1 cellular context compared by ENCODE assay signal in genomic region chr18:24426398-24427294, GRCh38.
TF ChIP-seq lines count a peak whose summit lies in the region.

IMPACT (plus strand) TSS chr18:24426670; CDS start chr18:24426757, 87 bp downstream.

TF ChIP-seq in K562, 482 proteins besides CTCF, POLR2A, EP300 and RAD21 (continued from another document and continues in another):
- peak; percentile 72; the same call in 1 of the 2 replicates for TF ChIP-seq CUX1 (CRISPR knock-in tag; IDR thresholded peaks at IDR 0.05)
- peak; percentile 93 for TF ChIP-seq PHF20 (IDR thresholded peaks at IDR 0.05; ENCODE audit: partially characterized antibody)
- no peak for TF ChIP-seq EWSR1 (IDR thresholded peaks at IDR 0.05; ENCODE audit: borderline replicate concordance, low read depth, partially characterized antibody)
- TF ChIP-seq KLF16 (IDR thresholded peaks at IDR 0.05): no peak
- TF ChIP-seq CHCHD3 (CRISPR knock-in tag; IDR thresholded peaks at IDR 0.05): no peak
- TF ChIP-seq SAP30 (IDR thresholded peaks at IDR 0.05; ENCODE audit: borderline replicate concordance, insufficient read depth, low read depth, low read length, poor library complexity, severe bottlenecking): peak; percentile 41
- TF ChIP-seq RUNX1 (IDR thresholded peaks at IDR 0.05; ENCODE audit: low read depth): no peak
- TF ChIP-seq ELF1 (tag; IDR thresholded peaks at IDR 0.05): peak; percentile 68
- TF ChIP-seq HDAC6 (IDR thresholded peaks at IDR 0.05; ENCODE audit: low read depth, low read length): no peak
- TF ChIP-seq GABPB2 (CRISPR knock-in tag; conservative IDR thresholded peaks at IDR 0.05): no peak
- TF ChIP-seq RBM17 (IDR thresholded peaks at IDR 0.05; ENCODE audit: borderline replicate concordance, low read depth, low read length): no peak
- TF ChIP-seq BDP1 (IDR thresholded peaks at IDR 0.05; ENCODE audit: insufficient read depth, insufficient read length): no peak
- TF ChIP-seq MTA2 (IDR thresholded peaks at IDR 0.05; ENCODE audit: low read depth): peak; percentile 59
- TF ChIP-seq CBX8 (IDR thresholded peaks at IDR 0.05; ENCODE audit: borderline replicate concordance, extremely low read depth, low read depth, low read length, poor library complexity, severe bottlenecking): no peak
- TF ChIP-seq E2F3 (CRISPR knock-in tag; IDR thresholded peaks at IDR 0.05): peak; percentile 95
- TF ChIP-seq, protein P1, sequence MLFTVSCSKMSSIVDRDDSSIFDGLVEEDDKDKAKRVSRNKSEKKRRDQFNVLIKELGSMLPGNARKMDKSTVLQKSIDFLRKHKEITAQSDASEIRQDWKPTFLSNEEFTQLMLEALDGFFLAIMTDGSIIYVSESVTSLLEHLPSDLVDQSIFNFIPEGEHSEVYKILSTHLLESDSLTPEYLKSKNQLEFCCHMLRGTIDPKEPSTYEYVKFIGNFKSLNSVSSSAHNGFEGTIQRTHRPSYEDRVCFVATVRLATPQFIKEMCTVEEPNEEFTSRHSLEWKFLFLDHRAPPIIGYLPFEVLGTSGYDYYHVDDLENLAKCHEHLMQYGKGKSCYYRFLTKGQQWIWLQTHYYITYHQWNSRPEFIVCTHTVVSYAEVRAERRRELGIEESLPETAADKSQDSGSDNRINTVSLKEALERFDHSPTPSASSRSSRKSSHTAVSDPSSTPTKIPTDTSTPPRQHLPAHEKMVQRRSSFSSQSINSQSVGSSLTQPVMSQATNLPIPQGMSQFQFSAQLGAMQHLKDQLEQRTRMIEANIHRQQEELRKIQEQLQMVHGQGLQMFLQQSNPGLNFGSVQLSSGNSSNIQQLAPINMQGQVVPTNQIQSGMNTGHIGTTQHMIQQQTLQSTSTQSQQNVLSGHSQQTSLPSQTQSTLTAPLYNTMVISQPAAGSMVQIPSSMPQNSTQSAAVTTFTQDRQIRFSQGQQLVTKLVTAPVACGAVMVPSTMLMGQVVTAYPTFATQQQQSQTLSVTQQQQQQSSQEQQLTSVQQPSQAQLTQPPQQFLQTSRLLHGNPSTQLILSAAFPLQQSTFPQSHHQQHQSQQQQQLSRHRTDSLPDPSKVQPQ (CRISPR knock-in tag; IDR thresholded peaks at IDR 0.05; ENCODE audit: borderline replicate concordance): peak; percentile 80
- TF ChIP-seq ZNF79 (CRISPR knock-in tag; IDR thresholded peaks at IDR 0.05; ENCODE audit: low read depth): peak; percentile 66; the same call in 1 of the 2 replicates
- TF ChIP-seq PURB (CRISPR knock-in tag; IDR thresholded peaks at IDR 0.05; ENCODE audit: low read depth): no peak
- TF ChIP-seq TSC22D4 (tag; IDR thresholded peaks at IDR 0.05): no peak
- no peak for TF ChIP-seq CHD4 (IDR thresholded peaks at IDR 0.05; ENCODE audit: insufficient read depth, insufficient replicate concordance, low read depth, low read length, poor library complexity, severe bottlenecking)
- TF ChIP-seq, protein P2, sequence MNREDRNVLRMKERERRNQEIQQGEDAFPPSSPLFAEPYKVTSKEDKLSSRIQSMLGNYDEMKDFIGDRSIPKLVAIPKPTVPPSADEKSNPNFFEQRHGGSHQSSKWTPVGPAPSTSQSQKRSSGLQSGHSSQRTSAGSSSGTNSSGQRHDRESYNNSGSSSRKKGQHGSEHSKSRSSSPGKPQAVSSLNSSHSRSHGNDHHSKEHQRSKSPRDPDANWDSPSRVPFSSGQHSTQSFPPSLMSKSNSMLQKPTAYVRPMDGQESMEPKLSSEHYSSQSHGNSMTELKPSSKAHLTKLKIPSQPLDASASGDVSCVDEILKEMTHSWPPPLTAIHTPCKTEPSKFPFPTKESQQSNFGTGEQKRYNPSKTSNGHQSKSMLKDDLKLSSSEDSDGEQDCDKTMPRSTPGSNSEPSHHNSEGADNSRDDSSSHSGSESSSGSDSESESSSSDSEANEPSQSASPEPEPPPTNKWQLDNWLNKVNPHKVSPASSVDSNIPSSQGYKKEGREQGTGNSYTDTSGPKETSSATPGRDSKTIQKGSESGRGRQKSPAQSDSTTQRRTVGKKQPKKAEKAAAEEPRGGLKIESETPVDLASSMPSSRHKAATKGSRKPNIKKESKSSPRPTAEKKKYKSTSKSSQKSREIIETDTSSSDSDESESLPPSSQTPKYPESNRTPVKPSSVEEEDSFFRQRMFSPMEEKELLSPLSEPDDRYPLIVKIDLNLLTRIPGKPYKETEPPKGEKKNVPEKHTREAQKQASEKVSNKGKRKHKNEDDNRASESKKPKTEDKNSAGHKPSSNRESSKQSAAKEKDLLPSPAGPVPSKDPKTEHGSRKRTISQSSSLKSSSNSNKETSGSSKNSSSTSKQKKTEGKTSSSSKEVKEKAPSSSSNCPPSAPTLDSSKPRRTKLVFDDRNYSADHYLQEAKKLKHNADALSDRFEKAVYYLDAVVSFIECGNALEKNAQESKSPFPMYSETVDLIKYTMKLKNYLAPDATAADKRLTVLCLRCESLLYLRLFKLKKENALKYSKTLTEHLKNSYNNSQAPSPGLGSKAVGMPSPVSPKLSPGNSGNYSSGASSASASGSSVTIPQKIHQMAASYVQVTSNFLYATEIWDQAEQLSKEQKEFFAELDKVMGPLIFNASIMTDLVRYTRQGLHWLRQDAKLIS (CRISPR knock-in tag; IDR thresholded peaks at IDR 0.05): 0 out of 2 replicates have a peak, but pooled peaks have one; percentile 39
- TF ChIP-seq YBX1 (IDR thresholded peaks at IDR 0.05): no peak
- TF ChIP-seq, protein P3, sequence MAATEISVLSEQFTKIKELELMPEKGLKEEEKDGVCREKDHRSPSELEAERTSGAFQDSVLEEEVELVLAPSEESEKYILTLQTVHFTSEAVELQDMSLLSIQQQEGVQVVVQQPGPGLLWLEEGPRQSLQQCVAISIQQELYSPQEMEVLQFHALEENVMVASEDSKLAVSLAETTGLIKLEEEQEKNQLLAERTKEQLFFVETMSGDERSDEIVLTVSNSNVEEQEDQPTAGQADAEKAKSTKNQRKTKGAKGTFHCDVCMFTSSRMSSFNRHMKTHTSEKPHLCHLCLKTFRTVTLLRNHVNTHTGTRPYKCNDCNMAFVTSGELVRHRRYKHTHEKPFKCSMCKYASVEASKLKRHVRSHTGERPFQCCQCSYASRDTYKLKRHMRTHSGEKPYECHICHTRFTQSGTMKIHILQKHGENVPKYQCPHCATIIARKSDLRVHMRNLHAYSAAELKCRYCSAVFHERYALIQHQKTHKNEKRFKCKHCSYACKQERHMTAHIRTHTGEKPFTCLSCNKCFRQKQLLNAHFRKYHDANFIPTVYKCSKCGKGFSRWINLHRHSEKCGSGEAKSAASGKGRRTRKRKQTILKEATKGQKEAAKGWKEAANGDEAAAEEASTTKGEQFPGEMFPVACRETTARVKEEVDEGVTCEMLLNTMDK (IDR thresholded peaks at IDR 0.05; ENCODE audit: borderline replicate concordance, insufficient read depth, low read depth, low read length, poor library complexity, severe bottlenecking): no peak
- TF ChIP-seq ZNF766 (CRISPR knock-in tag; conservative IDR thresholded peaks at IDR 0.05): peak; percentile 96
- TF ChIP-seq CEBPG (CRISPR knock-in tag; IDR thresholded peaks at IDR 0.05): no peak
- no peak for TF ChIP-seq CEBPG (tag; conservative IDR thresholded peaks at IDR 0.05 in 1 of 2, IDR thresholded peaks at IDR 0.05 in 1 of 2)
- peak; percentile 75 to 95; a peak in 3 of 4 replicates for TF ChIP-seq MAZ (CRISPR knock-in tag; conservative IDR thresholded peaks at IDR 0.05 in 1 of 2, IDR thresholded peaks at IDR 0.05 in 1 of 2)
- peak; percentile 73; the same call in 1 of the 2 replicates for TF ChIP-seq NR4A1 (CRISPR knock-in tag; IDR thresholded peaks at IDR 0.05)
- TF ChIP-seq NR4A1 (tag; IDR thresholded peaks at IDR 0.05): peak; percentile 88
- no peak for TF ChIP-seq HDGF (IDR thresholded peaks at IDR 0.05)
- peak; percentile 43; the same call in 1 of the 2 replicates for TF ChIP-seq SIN3B (IDR thresholded peaks at IDR 0.05; ENCODE audit: low read depth)
- TF ChIP-seq RBM25 (IDR thresholded peaks at IDR 0.05; ENCODE audit: low read depth, low read length, severe bottlenecking): peak; percentile 8
- no peak for TF ChIP-seq ZBTB49 (CRISPR knock-in tag; IDR thresholded peaks at IDR 0.05; ENCODE audit: borderline replicate concordance)
- TF ChIP-seq KDM1A (IDR thresholded peaks at IDR 0.05): no peak
- TF ChIP-seq, protein P4, sequence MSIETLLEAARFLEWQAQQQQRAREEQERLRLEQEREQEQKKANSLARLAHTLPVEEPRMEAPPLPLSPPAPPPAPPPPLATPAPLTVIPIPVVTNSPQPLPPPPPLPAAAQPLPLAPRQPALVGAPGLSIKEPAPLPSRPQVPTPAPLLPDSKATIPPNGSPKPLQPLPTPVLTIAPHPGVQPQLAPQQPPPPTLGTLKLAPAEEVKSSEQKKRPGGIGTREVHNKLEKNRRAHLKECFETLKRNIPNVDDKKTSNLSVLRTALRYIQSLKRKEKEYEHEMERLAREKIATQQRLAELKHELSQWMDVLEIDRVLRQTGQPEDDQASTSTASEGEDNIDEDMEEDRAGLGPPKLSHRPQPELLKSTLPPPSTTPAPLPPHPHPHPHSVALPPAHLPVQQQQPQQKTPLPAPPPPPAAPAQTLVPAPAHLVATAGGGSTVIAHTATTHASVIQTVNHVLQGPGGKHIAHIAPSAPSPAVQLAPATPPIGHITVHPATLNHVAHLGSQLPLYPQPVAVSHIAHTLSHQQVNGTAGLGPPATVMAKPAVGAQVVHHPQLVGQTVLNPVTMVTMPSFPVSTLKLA (conservative IDR thresholded peaks at IDR 0.05): peak; percentile 69 to 75
- TF ChIP-seq IRF2 (CRISPR knock-in tag; IDR thresholded peaks at IDR 0.05): no peak
- TF ChIP-seq, protein P5, sequence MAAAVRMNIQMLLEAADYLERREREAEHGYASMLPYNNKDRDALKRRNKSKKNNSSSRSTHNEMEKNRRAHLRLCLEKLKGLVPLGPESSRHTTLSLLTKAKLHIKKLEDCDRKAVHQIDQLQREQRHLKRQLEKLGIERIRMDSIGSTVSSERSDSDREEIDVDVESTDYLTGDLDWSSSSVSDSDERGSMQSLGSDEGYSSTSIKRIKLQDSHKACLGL (CRISPR knock-in tag; IDR thresholded peaks at IDR 0.05; ENCODE audit: borderline replicate concordance, poor library complexity, severe bottlenecking): no peak
- no peak for TF ChIP-seq ILK (tag; IDR thresholded peaks at IDR 0.05; ENCODE audit: borderline replicate concordance, low read depth)
- peak; percentile 94 for TF ChIP-seq ZNF583 (CRISPR knock-in tag; IDR thresholded peaks at IDR 0.05)
- no peak for TF ChIP-seq ZNF217 (CRISPR knock-in tag; IDR thresholded peaks at IDR 0.05)
- no peak for TF ChIP-seq SRSF3 (IDR thresholded peaks at IDR 0.05; ENCODE audit: insufficient read depth, low read length)
- TF ChIP-seq PTBP1 (IDR thresholded peaks at IDR 0.05; ENCODE audit: low read depth, low read length): no peak
- no peak for TF ChIP-seq HMGN3 (IDR thresholded peaks at IDR 0.05; ENCODE audit: borderline replicate concordance, extremely low read depth, insufficient read length, low read depth, low read length)
- no peak for TF ChIP-seq MAFG (tag; conservative IDR thresholded peaks at IDR 0.05)
- no peak for TF ChIP-seq SLC30A9 (CRISPR knock-in tag; IDR thresholded peaks at IDR 0.05)
- TF ChIP-seq PHB (CRISPR knock-in tag; IDR thresholded peaks at IDR 0.05): no peak
- TF ChIP-seq MCM2 (IDR thresholded peaks at IDR 0.05; ENCODE audit: low read depth): no peak
- no peak for TF ChIP-seq MYBL2 (IDR thresholded peaks at IDR 0.05; ENCODE audit: low read depth)
- no peak for TF ChIP-seq MYBL2 (CRISPR knock-in tag; IDR thresholded peaks at IDR 0.05; ENCODE audit: borderline replicate concordance)
- no peak for TF ChIP-seq GATAD2B (IDR thresholded peaks at IDR 0.05; ENCODE audit: borderline replicate concordance)
- TF ChIP-seq ZBTB17 (CRISPR knock-in tag; IDR thresholded peaks at IDR 0.05): peak; percentile 86
- no peak for TF ChIP-seq SMARCA4 (IDR thresholded peaks at IDR 0.05)
- TF ChIP-seq EGR1 (conservative IDR thresholded peaks at IDR 0.05): peak; percentile 43
- no peak for TF ChIP-seq ZNF316 (IDR thresholded peaks at IDR 0.05)
- no peak for TF ChIP-seq NCOR1 (IDR thresholded peaks at IDR 0.05)
